ENCODE assay signal across 8 cellular contexts in the genomic region with DNA sequence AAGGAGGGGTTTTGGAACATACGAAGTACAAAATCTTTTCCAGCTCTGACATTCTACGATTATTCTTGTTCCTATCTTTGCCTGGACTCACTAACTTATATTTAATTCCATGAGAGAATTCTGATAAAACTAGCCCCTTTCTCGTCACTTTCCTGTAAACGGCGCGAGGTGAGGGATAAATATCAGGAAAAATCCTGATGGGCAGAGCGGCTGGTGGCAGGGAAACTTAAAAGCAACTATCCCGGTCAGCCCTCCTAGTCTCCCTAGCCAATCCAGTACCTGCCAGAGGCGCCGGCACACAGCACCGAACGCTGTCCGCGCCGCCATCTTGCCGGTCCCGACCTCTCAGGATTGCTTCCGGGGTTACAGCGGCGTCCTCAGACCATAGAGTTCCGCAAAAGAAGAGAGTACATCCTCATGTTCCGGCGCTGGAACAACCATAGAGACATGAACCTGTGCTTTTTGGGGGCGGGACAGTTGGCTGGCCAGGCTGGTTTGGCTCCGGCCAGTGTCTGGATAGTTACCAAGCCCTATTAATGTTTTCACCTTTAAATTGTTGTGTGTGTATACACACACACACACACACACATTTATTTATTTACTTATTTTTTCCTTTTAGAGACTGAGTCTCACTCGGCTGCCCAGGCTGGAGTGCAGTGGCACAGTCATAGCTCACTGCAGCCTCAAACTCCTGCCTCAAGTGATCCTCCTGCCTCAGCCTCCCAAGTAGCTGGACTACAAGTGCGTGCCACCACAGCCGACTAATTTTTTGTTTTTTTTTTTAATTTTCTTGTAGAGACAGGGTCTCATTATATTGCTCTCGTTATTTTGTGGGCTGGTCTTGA. TPM values are rescaled to one million over a fixed set of nuclear protein-coding genes. Genes with fewer than 3 reads are reported as not detected.
A peak's percentile ranks its signal among the peaks of the same experiment; 100 is the strongest.
DNase-seq lines count a peak whose midpoint lies in the region; ATAC-seq and TF ChIP-seq lines count a peak whose summit lies in the region.

A gene (minus strand): TSS at position 339 of the 845 bp plus-strand sequence. CDS start 12 bp downstream, at position 327.

- H3K36me3 Mint-ChIP-seq in chondrocyte (ENCODE audit: low read depth): no peaks in the 10 kb centered on the region

- H3K27me3 ChIP-seq in kidney epithelial cell (ENCODE audit: control insufficient read depth, insufficient read depth, low read length): no peaks in the 10 kb centered on the region

- peaks cover 24% of the 10 kb centered on the region for H3K4me1 Mint-ChIP-seq in chondrocyte (ENCODE audit: low read depth)

- ATAC-seq in HG03439 (IDR thresholded peaks at IDR 0.05; ENCODE audit: unreplicated experiment): peak; percentile 80

- H3K27ac Mint-ChIP-seq in chondrocyte (ENCODE audit: unreplicated experiment): peak within 1 kb of the TSS; percentile 94

- peak within 1 kb of the TSS; percentile 90 for H3K4me3 Mint-ChIP-seq in chondrocyte (ENCODE audit: unreplicated experiment)

- no peaks in the 10 kb centered on the region for H3K27me3 Mint-ChIP-seq in chondrocyte (ENCODE audit: low read depth)

- TF ChIP-seq CTCF in chondrocyte (IDR thresholded peaks at IDR 0.05) (no peak), kidney epithelial cell (IDR thresholded peaks at IDR 0.05; ENCODE audit: insufficient read depth, low read length, poor library complexity, severe bottlenecking) (no peak)

- H3K36me3 ChIP-seq in kidney epithelial cell (ENCODE audit: control insufficient read depth, insufficient read depth, low read length): no peaks in the 10 kb centered on the region

- TF ChIP-seq POLR2A in GM19193 (IDR thresholded peaks at IDR 0.05; ENCODE audit: extremely low read depth, insufficient read depth, insufficient read length): peak; percentile 91

- DNase-seq in AML-193 (lab: John Stamatoyannopoulos, UW): peak; percentile 98 to 99
- DNase-seq in NCI-H510A treated with DMSO at 0.1 percent for 48 hours (lab: John Stamatoyannopoulos, UW): peak; percentile 98
- peak; percentile 81 to 86 for DNase-seq in activated CD4-positive, alpha-beta T cell treated with anti-CD3 and anti-CD28 coated beads for 24 hours (ENCODE audit: low read depth in 2 of 2)
- no peak for DNase-seq in chondrocyte (ENCODE audit: low spot score)
- DNase-seq in kidney epithelial cell (ENCODE audit: low read depth): peak; percentile 80
- DNase-seq in stimulated activated CD4-positive, alpha-beta T cell treated with anti-CD3 and anti-CD28 coated beads, Interleukin-15, amount 100 ng/mL, for 48 hours (ENCODE audit: low read depth in 2 of 2): peak; percentile 84 to 86

- H3K4me3 ChIP-seq in kidney epithelial cell (ENCODE audit: low read depth, low read length): peak within 1 kb of the TSS; percentile 90

- H3K9me3 Mint-ChIP-seq in chondrocyte (ENCODE audit: low read depth): no peaks in the 10 kb centered on the region

RNA-seq across cellular contexts. Expression of the gene that starts here (rescaled TPM):
- total RNA-seq in chondrocyte (26.9 to 31.7 TPM (median 28.8 TPM) in 3 replicates), kidney epithelial cell (45.1 and 53.1 TPM in 2 replicates)
